In the genomic region with DNA sequence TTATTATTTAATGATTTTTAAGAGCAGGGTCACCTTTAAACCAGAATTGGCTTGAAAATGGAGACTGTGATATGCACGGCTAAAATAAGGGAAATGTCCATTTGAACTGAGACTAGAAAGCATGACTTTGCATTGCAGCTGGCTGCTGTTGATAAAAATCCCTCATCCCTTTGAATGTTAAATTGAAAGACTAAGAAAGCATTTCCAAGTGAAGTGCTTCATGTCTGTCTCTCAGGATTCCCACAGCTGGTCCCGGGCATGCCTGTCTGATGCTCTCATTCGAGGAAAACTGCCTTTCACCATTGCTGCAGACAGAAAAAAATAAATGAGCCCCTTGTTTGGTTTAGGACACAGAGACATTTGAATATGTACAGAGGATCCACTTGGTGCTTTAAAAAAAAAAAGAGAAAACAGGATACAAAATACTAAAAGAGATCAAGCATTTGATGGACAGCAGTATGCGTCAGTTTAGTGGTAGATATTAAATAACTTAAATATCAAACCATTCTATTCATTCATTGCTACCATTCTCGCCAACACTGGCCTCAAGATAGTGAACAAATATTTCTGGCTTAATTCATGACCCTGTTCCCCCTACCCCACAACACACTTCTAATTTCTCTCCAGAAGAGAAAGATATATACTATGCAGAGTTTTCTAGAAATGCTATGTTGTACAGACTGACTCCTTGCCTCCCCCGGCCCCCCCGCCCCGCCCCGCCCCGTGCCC, we compare ENCODE assay signal across 10 cellular contexts. TPM values are rescaled to one million over a fixed set of nuclear protein-coding genes. Genes with fewer than 3 reads are reported as not detected.
DNase-seq lines count a peak whose midpoint lies in the region; ATAC-seq and TF ChIP-seq lines count a peak whose summit lies in the region.
"Had no signal": no experiment of that assay in that cellular context is flagged by ENCODE, and none has a peak within 500 bp of the region (broad histone marks: within the 10 kb centered on the region; RNA-seq: fewer than 3 reads in every experiment).

No MANE protein-coding gene starts in this region.

- H3K36me3 ChIP-seq in tibial nerve = peaks cover 0 to 10% (median 0%) of the 10 kb centered on the region in 3 donors

- H3K36me3 Mint-ChIP-seq in activated T-cell treated with anti-CD3 and anti-CD28 coated beads, Interleukin-2, amount 50 U/mL, for 24 hours (ENCODE audit: low read depth) = no peaks in the 10 kb centered on the region
- H3K36me3 Mint-ChIP-seq: mesothelial cell of epicardium had no signal

- no peaks in the 10 kb centered on the region for H3K9me3 ChIP-seq in tibial nerve

- H3K4me3 Mint-ChIP-seq in activated T-cell treated with anti-CD3 and anti-CD28 coated beads, Interleukin-2, amount 50 U/mL, for 24 hours = no peak overlapping the region
- H3K4me3 Mint-ChIP-seq: mesothelial cell of epicardium had no signal

- peak overlapping the region in 3 of 4 donors; percentile 32 to 53 (median 40) for H3K27ac ChIP-seq in tibial nerve

- no peak for DNase-seq in activated T-cell treated with anti-CD3 and anti-CD28 coated beads, Interleukin-2, amount 50 U/mL, for 24 hours
- DNase-seq in activated T-cell treated with anti-CD3 and anti-CD28 coated beads for 4 hours (no peak), RPMI7951 (ENCODE audit: low read depth) (peak; percentile 42), midbrain (lab: John Stamatoyannopoulos, UW) (peak; percentile 41), tibial nerve (ENCODE audit: low spot score in 2 of 2) (no peak), H4 (ENCODE audit: low spot score) (no peak)
- DNase-seq: NCI-H526 treated with DMSO at 0.1 percent for 48 hours had no signal

- H3K9me3 Mint-ChIP-seq in activated T-cell treated with anti-CD3 and anti-CD28 coated beads, Interleukin-2, amount 50 U/mL, for 24 hours = no peaks in the 10 kb centered on the region
- H3K9me3 Mint-ChIP-seq: mesothelial cell of epicardium had no signal

- H3K4me1 Mint-ChIP-seq in activated T-cell treated with anti-CD3 and anti-CD28 coated beads, Interleukin-2, amount 50 U/mL, for 24 hours (ENCODE audit: low read depth) = peaks cover 29% of the 10 kb centered on the region

- WGBS in tibial nerve, 2 donors = 37 to 38% methylated on average over 10 of the region's 10 CpGs

- no peak for TF ChIP-seq POLR2A in tibial nerve (IDR thresholded peaks at IDR 0.05)

- no peak for TF ChIP-seq CTCF in tibial nerve (IDR thresholded peaks at IDR 0.05)

- H3K4me1 ChIP-seq in tibial nerve = peaks cover 0 to 22% (median 9%) of the 10 kb centered on the region in 4 donors

- H3K4me3 ChIP-seq in tibial nerve = peak overlapping the region in 2 of 4 donors; percentile 24 to 25

- H3K27ac Mint-ChIP-seq in activated T-cell treated with anti-CD3 and anti-CD28 coated beads, Interleukin-2, amount 50 U/mL, for 24 hours = peak overlapping the region; percentile 27
- H3K27ac Mint-ChIP-seq: mesothelial cell of epicardium had no signal

- H3K27me3 Mint-ChIP-seq in activated T-cell treated with anti-CD3 and anti-CD28 coated beads, Interleukin-2, amount 50 U/mL, for 24 hours = no peaks in the 10 kb centered on the region

- TF ChIP-seq EP300 in tibial nerve (IDR thresholded peaks at IDR 0.05) = no peak

- ATAC-seq in HG03196 (IDR thresholded peaks at IDR 0.05; ENCODE audit: unreplicated experiment) = no peak
- ATAC-seq in HG02884 (IDR thresholded peaks at IDR 0.05; ENCODE audit: unreplicated experiment) = no peak

- no peaks in the 10 kb centered on the region for H3K27me3 ChIP-seq in tibial nerve

RNA-seq across cellular contexts. Expression of a gene that starts 55.0 kb away (rescaled TPM):
- 41.9 and 43.9 TPM in 2 replicates for total RNA-seq in RPMI7951 (2014; rRNA removed; shearing (Covaris generic))
- total RNA-seq in tibial nerve = 10 to 100 TPM in 1 of 4 donors, 1 to 10 TPM in 3; 5.5 to 28.2 (median 7.1) TPM
- total RNA-seq in H4 (2014; rRNA removed; shearing (Covaris generic)) = 31.9 and 33.7 TPM in 2 replicates

Comparison
In these comparisons a context has a peak if more than half of its experiments do, and no peak if none do; other contexts are left out.
1. DNase-seq: peak in RPMI7951 (single experiment) and midbrain (single experiment); none in activated T-cell treated with anti-CD3 and anti-CD28 coated beads, Interleukin-2, amount 50 U/mL, for 24 hours (single experiment), activated T-cell treated with anti-CD3 and anti-CD28 coated beads for 4 hours (single experiment), tibial nerve (0 of 2) and H4 (single experiment).